In the genomic region with DNA sequence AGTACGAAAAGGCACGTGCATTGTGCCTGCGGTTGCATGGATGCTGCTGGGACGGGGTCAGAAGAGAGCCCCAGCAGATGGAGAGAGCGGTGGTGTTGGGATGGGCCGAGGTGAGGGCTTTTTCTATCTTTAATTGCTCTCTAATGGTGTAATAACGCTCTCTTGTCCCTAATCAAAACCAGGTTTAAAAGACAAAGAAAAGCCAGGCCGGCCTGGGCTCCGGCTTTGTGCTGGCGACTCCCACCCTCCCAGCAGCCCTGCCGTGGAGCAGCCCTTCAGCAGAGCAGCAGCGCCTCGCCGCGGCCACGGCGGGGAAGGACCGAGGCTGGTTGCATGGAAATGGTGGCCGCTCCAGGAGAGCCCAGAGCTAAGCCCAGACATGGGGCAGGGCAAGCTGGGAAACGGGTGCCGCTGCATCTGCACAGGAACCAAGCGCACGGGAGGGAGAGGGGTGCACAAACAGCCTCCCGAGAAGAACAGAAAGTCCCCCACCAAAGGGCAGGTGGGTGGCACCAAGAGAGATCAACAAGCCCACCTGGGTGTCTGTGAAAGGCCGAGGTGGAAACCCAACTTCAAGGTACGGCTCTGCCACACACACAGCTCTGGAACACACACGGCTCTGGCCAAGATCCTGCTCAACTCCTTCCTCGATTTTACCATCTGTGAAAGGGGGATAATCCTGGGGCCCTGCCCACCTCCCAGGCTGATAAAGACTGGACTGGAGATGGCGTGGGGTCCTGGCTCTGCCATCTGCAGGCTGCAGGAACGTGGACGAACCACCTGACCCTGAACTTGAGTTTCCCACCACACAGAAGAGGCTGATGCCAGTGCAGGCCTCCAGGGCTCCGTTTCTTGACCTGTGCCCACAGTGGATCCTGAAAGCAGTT, we compare ENCODE assay signal across 8 cellular contexts. TPM values are rescaled to one million over a fixed set of nuclear protein-coding genes. Genes with fewer than 3 reads are reported as not detected.
DNase-seq lines count a peak whose midpoint lies in the region; ATAC-seq and TF ChIP-seq lines count a peak whose summit lies in the region.

No MANE protein-coding gene starts in this region.

- H3K4me1 ChIP-seq in BLaER1 treated with 17β-estradiol and CSF1 and Interleukin-3, amounts not matched to agents 10 nM and 100 nM: peaks cover 17 to 68% (median 41%) of the 10 kb centered on the region in 10 experiments
- peaks cover 27 to 33% (median 32%) of the 10 kb centered on the region in 4 donors for H3K4me1 ChIP-seq in upper lobe of left lung

- peaks cover 3 to 87% (median 19%) of the 10 kb centered on the region in 11 experiments; a peak in 14 of 22 replicates for H4K20me1 ChIP-seq in BLaER1 treated with 17β-estradiol and CSF1 and Interleukin-3, amounts not matched to agents 10 nM and 100 nM

- WGBS in upper lobe of left lung, 2 donors: 47 to 71% methylated on average over 15 to 32 of the region's 32 CpGs

- H3K27me3 Mint-ChIP-seq in nephron progenitor cell (ENCODE audit: low read depth, poor library complexity): peaks cover 7% of the 10 kb centered on the region

- no peaks in the 10 kb centered on the region for H3K36me3 Mint-ChIP-seq in nephron progenitor cell (ENCODE audit: low read depth)

- H3K27ac Mint-ChIP-seq in nephron progenitor cell: peak overlapping the region; percentile 9

- TF ChIP-seq CTCF in fibroblast of villous mesenchyme (IDR thresholded peaks at IDR 0.05; ENCODE audit: insufficient read depth, low read depth, low read length): peak; percentile 98
- peak; percentile 93 for TF ChIP-seq CTCF in nephron progenitor cell (IDR thresholded peaks at IDR 0.05)
- peak; percentile 90 to 98 (median 94) for TF ChIP-seq CTCF in upper lobe of left lung (IDR thresholded peaks at IDR 0.05)

- ATAC-seq in GM19035 (IDR thresholded peaks at IDR 0.05; ENCODE audit: unreplicated experiment) (peak; percentile 54), HG03354 (IDR thresholded peaks at IDR 0.05; ENCODE audit: poor library complexity, severe bottlenecking, unreplicated experiment) (peak; percentile 89), upper lobe of left lung (ENCODE audit: low FRiP score in 2 of 2) (peak; percentile 75 to 91)

- H3K36me3 ChIP-seq in BLaER1 treated with 17β-estradiol and CSF1 and Interleukin-3, amounts not matched to agents 10 nM and 100 nM: peaks cover 0 to 95% (median 11%) of the 10 kb centered on the region in 11 experiments; a peak in 13 of 22 replicates
- peaks cover 0 to 49% (median 37%) of the 10 kb centered on the region in 4 donors for H3K36me3 ChIP-seq in upper lobe of left lung

- H3K27ac ChIP-seq in BLaER1 treated with 17β-estradiol and CSF1 and Interleukin-3, amounts not matched to agents 10 nM and 100 nM: no peak overlapping the region
- H3K27ac ChIP-seq in upper lobe of left lung: peak overlapping the region; percentile 22 to 86 (median 54)

- H3K9ac ChIP-seq in BLaER1 treated with 17β-estradiol and CSF1 and Interleukin-3, amounts not matched to agents 10 nM and 100 nM: peak overlapping the region in 3 of 11 experiments; percentile 10 to 46 (median 22); a peak in 3 of 22 replicates

- H3K4me3 ChIP-seq in BLaER1 treated with 17β-estradiol and CSF1 and Interleukin-3, amounts not matched to agents 10 nM and 100 nM: no peak overlapping the region
- H3K4me3 ChIP-seq in fibroblast of villous mesenchyme (ENCODE audit: low read depth, low read length) (no peak overlapping the region), upper lobe of left lung (no peak overlapping the region)

- H3K27me3 ChIP-seq in BLaER1 treated with 17β-estradiol and CSF1 and Interleukin-3, amounts not matched to agents 10 nM and 100 nM: no peaks in the 10 kb centered on the region
- H3K27me3 ChIP-seq in upper lobe of left lung: no peaks in the 10 kb centered on the region

- no peaks in the 10 kb centered on the region for H3K9me3 ChIP-seq in BLaER1 treated with 17β-estradiol and CSF1 and Interleukin-3, amounts not matched to agents 10 nM and 100 nM (replicated peaks in 1 of 11)
- no peaks in the 10 kb centered on the region for H3K9me3 ChIP-seq in upper lobe of left lung

- peak overlapping the region in 9 of 11 experiments; percentile 14 to 80 (median 37); a peak in 14 of 22 replicates for H3K4me2 ChIP-seq in BLaER1 treated with 17β-estradiol and CSF1 and Interleukin-3, amounts not matched to agents 10 nM and 100 nM

- no peaks in the 10 kb centered on the region for H3K9me3 Mint-ChIP-seq in nephron progenitor cell

- DNase-seq in NCI-H69 (lab: John Stamatoyannopoulos, UW): peak; percentile 75
- peak; percentile 41 for DNase-seq in activated T-cell treated with anti-CD3 and anti-CD28 coated beads, Interleukin-2, amount 50 U/mL, for 1 hour
- peak; percentile 83 for DNase-seq in fibroblast of villous mesenchyme (ENCODE audit: low read depth)
- DNase-seq in nephron progenitor cell: peak; percentile 93
- peak; percentile 86 to 97 for DNase-seq in upper lobe of left lung

- TF ChIP-seq EP300 in upper lobe of left lung (IDR thresholded peaks at IDR 0.05): peak in 1 of 4 donors; percentile 57

- H3K4me1 Mint-ChIP-seq in nephron progenitor cell: peaks cover 24% of the 10 kb centered on the region

- H3K4me3 Mint-ChIP-seq in nephron progenitor cell: no peak overlapping the region

- TF ChIP-seq POLR2A in upper lobe of left lung (IDR thresholded peaks at IDR 0.05): no peak

RNA-seq across cellular contexts. Expression of gene HS1BP3, which starts 15.0 kb away (rescaled TPM):
- total RNA-seq in fibroblast of villous mesenchyme: 25.9 and 30.3 TPM in 2 replicates
- total RNA-seq in upper lobe of left lung: 10 to 100 TPM; 41.0 to 45.8 (median 42.7) TPM

RNA-seq across cellular contexts. Expression of gene GDF7, which starts 31.0 kb away (rescaled TPM):
- total RNA-seq in fibroblast of villous mesenchyme (12.1 and 12.2 TPM in 2 replicates), upper lobe of left lung (1 to 10 TPM in 1 of 6 donors, under 1 TPM in 5; under 0.01 to 1.8 (median 0.44) TPM)

Comparison
In these comparisons a context has a peak if more than half of its experiments do, and no peak if none do; other contexts are left out.
1. H3K27ac ChIP-seq: peak in upper lobe of left lung (4 of 4); none in BLaER1 treated with 17β-estradiol and CSF1 and Interleukin-3, amounts not matched to agents 10 nM and 100 nM (0 of 11).
2. DNase-seq: peak in every context shown above with its lines; median percentile 93 in nephron progenitor cell; 92 in upper lobe of left lung; 83 in fibroblast of villous mesenchyme; 75 in NCI-H69; 41 in activated T-cell treated with anti-CD3 and anti-CD28 coated beads, Interleukin-2, amount 50 U/mL, for 1 hour.
3. Peak in every context shown above with its lines, with median percentiles within 50 percentile points of each other: ATAC-seq and CTCF ChIP-seq.